9 cellular contexts compared by ENCODE assay signal in genomic region chr1:1907098-1907736, GRCh38. TPM values are rescaled to one million over a fixed set of nuclear protein-coding genes. Genes with fewer than 3 reads are reported as not detected.
A peak's percentile ranks its signal among the peaks of the same experiment; 100 is the strongest.
DNase-seq lines count a peak whose midpoint lies in the region; ATAC-seq and TF ChIP-seq lines count a peak whose summit lies in the region.
"Had no signal": no experiment of that assay in that cellular context is flagged by ENCODE, and none has a peak within 500 bp of the region (broad histone marks: within the 10 kb centered on the region; RNA-seq: fewer than 3 reads in every experiment).

No MANE protein-coding gene starts in this region.

- peak; percentile 38 for DNase-seq in CD14-positive monocyte (ENCODE audit: low spot score)
- peak; percentile 66 for DNase-seq in GM20000 (ENCODE audit: low spot score)
- DNase-seq in RWPE2 (ENCODE audit: low spot score): peak; percentile 86
- peak; percentile 59 for DNase-seq in left lobe of liver (ENCODE audit: low spot score)
- DNase-seq in T-cell: no peak
- no peak for DNase-seq in stimulated activated CD4-positive, alpha-beta T cell treated with anti-CD3 and anti-CD28 coated beads, Interleukin-4, amount 100 ng/mL, for 4 hours

- H3K4me1 ChIP-seq in RWPE2 (ENCODE audit: insufficient read depth, poor library complexity, severe bottlenecking): peaks cover 19% of the 10 kb centered on the region

- H3K27me3 ChIP-seq in RWPE2 (ENCODE audit: insufficient read depth, poor library complexity, severe bottlenecking): no peaks in the 10 kb centered on the region

- H3K36me3 ChIP-seq in RWPE2 (ENCODE audit: low read depth): no peaks in the 10 kb centered on the region

- no peaks in the 10 kb centered on the region for H3K36me3 Mint-ChIP-seq in CD14-positive monocyte
- no peaks in the 10 kb centered on the region for H3K36me3 Mint-ChIP-seq in T-cell

- no peak overlapping the region for H3K4me3 Mint-ChIP-seq in CD14-positive monocyte
- H3K4me3 Mint-ChIP-seq in T-cell: peak overlapping the region in 1 of 3 donors; percentile 58

- TF ChIP-seq CTCF in CD14-positive monocyte (IDR thresholded peaks at IDR 0.05): no peak
- TF ChIP-seq CTCF in GM20000 (IDR thresholded peaks at IDR 0.05; ENCODE audit: extremely low read depth, missing control alignments): no peak
- TF ChIP-seq CTCF in RWPE2 (IDR thresholded peaks at IDR 0.05; ENCODE audit: poor library complexity, severe bottlenecking): no peak

- CTCF ChIA-PET in T-cell (lab: Charles Lee): no interaction called here

- no peak overlapping the region for H3K27ac Mint-ChIP-seq in CD14-positive monocyte
- no peak overlapping the region for H3K27ac Mint-ChIP-seq in T-cell

- no peak overlapping the region for H3K4me3 ChIP-seq in RWPE2 (ENCODE audit: severe bottlenecking)

- peak overlapping the region; percentile 42 for H3K27ac ChIP-seq in RWPE2 (ENCODE audit: poor library complexity, severe bottlenecking)

- H3K4me1 Mint-ChIP-seq in CD14-positive monocyte (peaks cover 14% of the 10 kb centered on the region), T-cell (peaks cover 13 to 18% (median 17%) of the 10 kb centered on the region in 3 donors)

- peaks cover 4 to 9% (median 7%) of the 10 kb centered on the region in 3 donors for H3K27me3 Mint-ChIP-seq in CD14-positive monocyte (ENCODE audit: low read depth in 3 of 3)
- no peaks in the 10 kb centered on the region for H3K27me3 Mint-ChIP-seq in T-cell
- H3K27me3 Mint-ChIP-seq: central memory CD8-positive, alpha-beta T cell had no signal

- H3K9me3 Mint-ChIP-seq in CD14-positive monocyte (peaks cover 0 to 7% (median 3%) of the 10 kb centered on the region in 7 donors), T-cell (no peaks in the 10 kb centered on the region)
- H3K9me3 Mint-ChIP-seq: central memory CD8-positive, alpha-beta T cell had no signal

- no peaks in the 10 kb centered on the region for H3K9me3 ChIP-seq in RWPE2 (ENCODE audit: severe bottlenecking)

- POLR2A ChIA-PET in T-cell (lab: Charles Lee): no interaction called here

- intact Hi-C loops in CD14-positive monocyte (cut with micrococcal nuclease): loop anchor here (5.0 kb wide), 3 partner anchors 50 to 145 kb away; no protein-coding TSS in a partner anchor

- peak; percentile 53 for ATAC-seq in RWPE2 (ENCODE audit: low read depth)
- no peak for ATAC-seq in left lobe of liver
- no peak for ATAC-seq in T-cell (replicated peaks in 1 of 4)
- no peak for ATAC-seq in GM21825 (IDR thresholded peaks at IDR 0.05; ENCODE audit: unreplicated experiment)
- no peak for ATAC-seq in GM19452 (IDR thresholded peaks at IDR 0.05; ENCODE audit: unreplicated experiment)

RNA-seq across cellular contexts. Expression of gene CALML6, which starts 7.8 kb away (rescaled TPM):
- polyA plus RNA-seq in CD14-positive monocyte: not detected
- total RNA-seq in left lobe of liver (1.4 TPM), T-cell (1 to 10 TPM in 3 of 5 donors, under 1 TPM in 2; 0.82 to 1.3 (median 1.1) TPM)

RNA-seq across cellular contexts. Expression of gene TMEM52, which starts 11.9 kb away (rescaled TPM):
- polyA plus RNA-seq in CD14-positive monocyte: not detected
- total RNA-seq in left lobe of liver (11.3 TPM), T-cell (under 1 TPM in 3 of 5 donors, not detected in 2; 0.28 to 0.93 (median 0.69) TPM)

RNA-seq across cellular contexts. Expression of gene GNB1, which starts 16.3 kb away (rescaled TPM):
- 100 to 1,000 TPM in 1 of 2 donors, 10 to 100 TPM in 1; 41.9 to 111 TPM for polyA plus RNA-seq in CD14-positive monocyte
- total RNA-seq in left lobe of liver: 97.3 TPM
- total RNA-seq in T-cell: 100 to 1,000 TPM; 208 to 295 (median 261) TPM

Comparison
In these comparisons a context has a peak if more than half of its experiments do, and no peak if none do; other contexts are left out.
1. DNase-seq: peak in CD14-positive monocyte (single experiment), GM20000 (single experiment), RWPE2 (single experiment) and left lobe of liver (single experiment); none in T-cell (0 of 34) and stimulated activated CD4-positive, alpha-beta T cell treated with anti-CD3 and anti-CD28 coated beads, Interleukin-4, amount 100 ng/mL, for 4 hours (0 of 2).